ENCODE assay signal across 18 cellular contexts in genomic region chr17:21453144-21453982, GRCh38.
DNase-seq lines count a peak whose midpoint lies in the region; ATAC-seq, FAIRE-seq and TF ChIP-seq lines count a peak whose summit lies in the region.
"Had no signal": no experiment of that assay in that cellular context is flagged by ENCODE, and none has a peak within 500 bp of the region (broad histone marks: within the 10 kb centered on the region; RNA-seq: fewer than 3 reads in every experiment).

No MANE protein-coding gene starts in this region.

- POLR2A ChIA-PET in WTC11 (lab: Charles Lee): no interaction called here

- CTCF ChIA-PET in WTC11 (lab: Charles Lee): interaction anchor here (1.8 kb wide), 1 partner anchor 59 kb away, joined by 11 read pairs; no protein-coding TSS in a partner anchor

- FAIRE-seq in GM12892 (lab: Jason Lieb, UNC): no peak
- FAIRE-seq: frontal cortex had no signal

- H3K9me3 Mint-ChIP-seq in WTC11 (peaks cover 4% of the 10 kb centered on the region; the same call in 1 of the 2 replicates), nephron (no peaks in the 10 kb centered on the region), CD14-positive monocyte (peaks cover 5 to 24% (median 12%) of the 10 kb centered on the region in 7 donors)

- intact Hi-C loops in heart left ventricle (cut with DNase I) (loop anchor here (5.0 to 10.0 kb wide), 10 partner anchors 131 to 336 kb away; partner anchors contain the start of genes DHRS7B (in 6 of the 10) and MAP2K3 (in 2 of the 10)), Right ventricle myocardium inferior (cut with DNase I) (loop anchor here (5.0 to 10.0 kb wide), 3 partner anchors 139 to 326 kb away; partner anchors contain the start of genes DHRS7B and MAP2K3), CD14-positive monocyte (cut with micrococcal nuclease) (loop anchor here (2.0 to 5.0 kb wide), 2 partner anchors 57 to 59 kb away; no protein-coding TSS in a partner anchor)

- H3K27ac ChIP-seq in heart left ventricle (no peak overlapping the region), thoracic aorta (no peak overlapping the region)
- H3K27ac ChIP-seq: uterus had no signal

- no peaks in the 10 kb centered on the region for H3K9me3 ChIP-seq in heart left ventricle
- H3K9me3 ChIP-seq in thoracic aorta: no peaks in the 10 kb centered on the region
- H3K9me3 ChIP-seq: uterus had no signal

- TF ChIP-seq POLR2A in heart left ventricle (IDR thresholded peaks at IDR 0.05) (no peak), GM12892 (IDR thresholded peaks at IDR 0.05; ENCODE audit: low read depth, low read length) (no peak)

- ATAC-seq in heart left ventricle (no peak), Right ventricle myocardium inferior (no peak), WTC11 (no peak), thoracic aorta (ENCODE audit: insufficient number of reproducible peaks, low FRiP score, low read depth) (no peak), HG03521 (IDR thresholded peaks at IDR 0.05; ENCODE audit: unreplicated experiment) (no peak)
- ATAC-seq: activated CD8-positive, alpha-beta memory T cell treated with anti-CD3 and anti-CD28 coated beads, Interleukin-2, amount 10 ng/mL, durations not matched to agents 7 days and 5 days had no signal

- H3K4me3 ChIP-seq in heart left ventricle: peak overlapping the region in 7 of 12 donors; percentile 37 to 55 (median 42)
- H3K4me3 ChIP-seq in thoracic aorta: peak overlapping the region; percentile 73

- WGBS in heart left ventricle, 4 donors: 68 to 78% (median 72%) methylated on average over 16 to 18 of the region's 18 CpGs

- H3K27me3 ChIP-seq in heart left ventricle (peaks cover 0 to 5% (median 0%) of the 10 kb centered on the region in 9 donors), thoracic aorta (replicated peaks; ENCODE audit: insufficient read depth) (no peaks in the 10 kb centered on the region)
- H3K27me3 ChIP-seq: uterus had no signal

- H3K27ac Mint-ChIP-seq in WTC11 (no peak overlapping the region), nephron (no peak overlapping the region), CD14-positive monocyte (peak overlapping the region in 2 of 7 donors; percentile 4 to 52)
- H3K27ac Mint-ChIP-seq: activated CD8-positive, alpha-beta memory T cell treated with anti-CD3 and anti-CD28 coated beads, Interleukin-2, amount 10 ng/mL, durations not matched to agents 7 days and 5 days; progenitor cell of endocrine pancreas had no signal

- peaks cover 43% of the 10 kb centered on the region for H3K27me3 Mint-ChIP-seq in WTC11 (ENCODE audit: low read depth)
- peaks cover 43% of the 10 kb centered on the region for H3K27me3 Mint-ChIP-seq in nephron (ENCODE audit: low read depth)
- H3K27me3 Mint-ChIP-seq in CD14-positive monocyte (ENCODE audit: low read depth in 3 of 3): peaks cover 20 to 35% (median 25%) of the 10 kb centered on the region in 3 donors

- no peak for TF ChIP-seq CTCF in heart left ventricle (IDR thresholded peaks at IDR 0.05)
- no peak for TF ChIP-seq CTCF in WTC11 (IDR thresholded peaks at IDR 0.05)
- no peak for TF ChIP-seq CTCF in nephron (IDR thresholded peaks at IDR 0.05; ENCODE audit: unreplicated experiment in 3 of 3)
- no peak for TF ChIP-seq CTCF in thoracic aorta (IDR thresholded peaks at IDR 0.05)
- no peak for TF ChIP-seq CTCF in CD14-positive monocyte (IDR thresholded peaks at IDR 0.05)

- H3K36me3 ChIP-seq in heart left ventricle: no peaks in the 10 kb centered on the region
- no peaks in the 10 kb centered on the region for H3K36me3 ChIP-seq in thoracic aorta
- H3K36me3 ChIP-seq: uterus had no signal

- H3K4me1 Mint-ChIP-seq in WTC11 (peaks cover 29% of the 10 kb centered on the region), nephron (peaks cover 7% of the 10 kb centered on the region), CD14-positive monocyte (peaks cover 13% of the 10 kb centered on the region)

- DNase-seq in heart left ventricle (no peak), Right ventricle myocardium inferior (ENCODE audit: missing footprints) (no peak), WTC11 (ENCODE audit: low spot score) (no peak), thoracic aorta (ENCODE audit: low spot score) (no peak), CD14-positive monocyte (ENCODE audit: low spot score) (no peak), GM12892 (ENCODE audit: insufficient read length) (no peak)
- DNase-seq: activated CD4-positive, CD25-positive, alpha-beta regulatory T cell treated with anti-CD3 and anti-CD28 coated beads, Interleukin-2, amount 50 U/mL, for 72 hours; activated CD8-positive, alpha-beta memory T cell treated with anti-CD3 and anti-CD28 coated beads, Interleukin-2, amount 10 ng/mL, durations not matched to agents 7 days and 5 days; cortex of kidney; NCI-H187; NCI-H510A treated with DMSO at 0.1 percent for 48 hours; OCI-M1 had no signal

- peaks cover 0 to 19% (median 8%) of the 10 kb centered on the region in 12 donors for H3K4me1 ChIP-seq in heart left ventricle
- H3K4me1 ChIP-seq in thoracic aorta (ENCODE audit: control insufficient read depth in 1 of 2, low read depth in 2 of 2): peaks cover 5 to 17% of the 10 kb centered on the region in 2 donors
- H3K4me1 ChIP-seq: uterus had no signal

- H3K4me3 Mint-ChIP-seq in WTC11 (0 out of 2 replicates have a peak overlapping the region, but pooled peaks have one; percentile 22), nephron (peak overlapping the region; percentile 32 to 70 (median 39)), CD14-positive monocyte (peak overlapping the region in 1 of 2 donors; percentile 80)
- H3K4me3 Mint-ChIP-seq: activated CD8-positive, alpha-beta memory T cell treated with anti-CD3 and anti-CD28 coated beads, Interleukin-2, amount 10 ng/mL, durations not matched to agents 7 days and 5 days had no signal

- H3K36me3 Mint-ChIP-seq in WTC11: no peaks in the 10 kb centered on the region
- no peaks in the 10 kb centered on the region for H3K36me3 Mint-ChIP-seq in nephron (ENCODE audit: low read depth)
- peaks cover 0 to 2% of the 10 kb centered on the region in 2 donors for H3K36me3 Mint-ChIP-seq in CD14-positive monocyte
- H3K36me3 Mint-ChIP-seq: activated CD8-positive, alpha-beta memory T cell treated with anti-CD3 and anti-CD28 coated beads, Interleukin-2, amount 10 ng/mL, durations not matched to agents 7 days and 5 days; CD8-positive, alpha-beta memory T cell had no signal

TF ChIP-seq in WTC11, 78 proteins besides CTCF, POLR2A, EP300 and RAD21 (continues in another document):
- TF ChIP-seq, protein P1, sequence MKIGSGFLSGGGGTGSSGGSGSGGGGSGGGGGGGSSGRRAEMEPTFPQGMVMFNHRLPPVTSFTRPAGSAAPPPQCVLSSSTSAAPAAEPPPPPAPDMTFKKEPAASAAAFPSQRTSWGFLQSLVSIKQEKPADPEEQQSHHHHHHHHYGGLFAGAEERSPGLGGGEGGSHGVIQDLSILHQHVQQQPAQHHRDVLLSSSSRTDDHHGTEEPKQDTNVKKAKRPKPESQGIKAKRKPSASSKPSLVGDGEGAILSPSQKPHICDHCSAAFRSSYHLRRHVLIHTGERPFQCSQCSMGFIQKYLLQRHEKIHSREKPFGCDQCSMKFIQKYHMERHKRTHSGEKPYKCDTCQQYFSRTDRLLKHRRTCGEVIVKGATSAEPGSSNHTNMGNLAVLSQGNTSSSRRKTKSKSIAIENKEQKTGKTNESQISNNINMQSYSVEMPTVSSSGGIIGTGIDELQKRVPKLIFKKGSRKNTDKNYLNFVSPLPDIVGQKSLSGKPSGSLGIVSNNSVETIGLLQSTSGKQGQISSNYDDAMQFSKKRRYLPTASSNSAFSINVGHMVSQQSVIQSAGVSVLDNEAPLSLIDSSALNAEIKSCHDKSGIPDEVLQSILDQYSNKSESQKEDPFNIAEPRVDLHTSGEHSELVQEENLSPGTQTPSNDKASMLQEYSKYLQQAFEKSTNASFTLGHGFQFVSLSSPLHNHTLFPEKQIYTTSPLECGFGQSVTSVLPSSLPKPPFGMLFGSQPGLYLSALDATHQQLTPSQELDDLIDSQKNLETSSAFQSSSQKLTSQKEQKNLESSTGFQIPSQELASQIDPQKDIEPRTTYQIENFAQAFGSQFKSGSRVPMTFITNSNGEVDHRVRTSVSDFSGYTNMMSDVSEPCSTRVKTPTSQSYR (CRISPR knock-in tag; IDR thresholded peaks at IDR 0.05): no peak
- TF ChIP-seq ZNF263 (CRISPR knock-in tag; IDR thresholded peaks at IDR 0.05; ENCODE audit: low read depth): no peak
- no peak for TF ChIP-seq ZNF423 (CRISPR knock-in tag; IDR thresholded peaks at IDR 0.05)
- TF ChIP-seq, protein P2, sequence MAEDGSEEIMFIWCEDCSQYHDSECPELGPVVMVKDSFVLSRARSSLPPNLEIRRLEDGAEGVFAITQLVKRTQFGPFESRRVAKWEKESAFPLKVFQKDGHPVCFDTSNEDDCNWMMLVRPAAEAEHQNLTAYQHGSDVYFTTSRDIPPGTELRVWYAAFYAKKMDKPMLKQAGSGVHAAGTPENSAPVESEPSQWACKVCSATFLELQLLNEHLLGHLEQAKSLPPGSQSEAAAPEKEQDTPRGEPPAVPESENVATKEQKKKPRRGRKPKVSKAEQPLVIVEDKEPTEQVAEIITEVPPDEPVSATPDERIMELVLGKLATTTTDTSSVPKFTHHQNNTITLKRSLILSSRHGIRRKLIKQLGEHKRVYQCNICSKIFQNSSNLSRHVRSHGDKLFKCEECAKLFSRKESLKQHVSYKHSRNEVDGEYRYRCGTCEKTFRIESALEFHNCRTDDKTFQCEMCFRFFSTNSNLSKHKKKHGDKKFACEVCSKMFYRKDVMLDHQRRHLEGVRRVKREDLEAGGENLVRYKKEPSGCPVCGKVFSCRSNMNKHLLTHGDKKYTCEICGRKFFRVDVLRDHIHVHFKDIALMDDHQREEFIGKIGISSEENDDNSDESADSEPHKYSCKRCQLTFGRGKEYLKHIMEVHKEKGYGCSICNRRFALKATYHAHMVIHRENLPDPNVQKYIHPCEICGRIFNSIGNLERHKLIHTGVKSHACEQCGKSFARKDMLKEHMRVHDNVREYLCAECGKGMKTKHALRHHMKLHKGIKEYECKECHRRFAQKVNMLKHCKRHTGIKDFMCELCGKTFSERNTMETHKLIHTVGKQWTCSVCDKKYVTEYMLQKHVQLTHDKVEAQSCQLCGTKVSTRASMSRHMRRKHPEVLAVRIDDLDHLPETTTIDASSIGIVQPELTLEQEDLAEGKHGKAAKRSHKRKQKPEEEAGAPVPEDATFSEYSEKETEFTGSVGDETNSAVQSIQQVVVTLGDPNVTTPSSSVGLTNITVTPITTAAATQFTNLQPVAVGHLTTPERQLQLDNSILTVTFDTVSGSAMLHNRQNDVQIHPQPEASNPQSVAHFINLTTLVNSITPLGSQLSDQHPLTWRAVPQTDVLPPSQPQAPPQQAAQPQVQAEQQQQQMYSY (CRISPR knock-in tag; IDR thresholded peaks at IDR 0.05): no peak
- TF ChIP-seq OVOL2 (CRISPR knock-in tag; IDR thresholded peaks at IDR 0.05; ENCODE audit: borderline replicate concordance): no peak
- no peak for TF ChIP-seq ELF4 (CRISPR knock-in tag; IDR thresholded peaks at IDR 0.05; ENCODE audit: low read depth)
